In the genomic region with DNA sequence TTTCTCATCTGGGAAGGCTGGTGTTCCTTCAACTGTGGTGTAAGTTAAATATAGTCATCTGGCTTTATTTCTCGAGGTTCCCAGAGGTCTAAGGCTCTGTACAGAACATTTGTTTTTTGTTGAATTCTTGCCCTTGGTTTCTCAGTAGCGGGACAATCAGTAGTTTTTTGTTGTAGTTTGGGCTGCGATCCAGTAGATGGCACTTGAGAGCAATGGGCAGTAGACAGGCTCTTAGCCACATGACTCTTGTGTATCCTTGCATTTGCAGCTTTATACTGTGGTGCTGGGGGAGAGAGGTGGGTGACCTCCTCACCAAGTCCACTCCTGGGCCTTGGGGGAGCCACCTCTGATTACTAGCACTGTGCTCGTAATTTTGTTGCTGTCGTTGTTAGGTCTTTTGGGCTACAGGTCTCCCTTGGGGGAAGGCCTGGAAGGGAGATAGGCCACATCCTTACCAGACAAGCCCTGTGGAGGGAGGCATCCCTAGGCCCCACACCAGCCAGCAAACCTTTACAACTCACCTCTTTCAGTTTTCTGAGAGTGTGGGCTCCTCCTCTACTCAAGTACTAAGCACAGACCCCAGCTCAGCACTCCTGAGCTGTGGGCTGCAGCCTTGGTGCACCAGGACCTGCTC, we compare ENCODE assay signal across 9 cellular contexts. TPM values are rescaled to one million over a fixed set of nuclear protein-coding genes. Genes with fewer than 3 reads are reported as not detected.
DNase-seq lines count a peak whose midpoint lies in the region; ATAC-seq, FAIRE-seq and TF ChIP-seq lines count a peak whose summit lies in the region.
"Had no signal": no experiment of that assay in that cellular context is flagged by ENCODE, and none has a peak within 500 bp of the region (broad histone marks: within the 10 kb centered on the region; RNA-seq: fewer than 3 reads in every experiment).

No MANE protein-coding gene starts in this region.

- H3K9me3 Mint-ChIP-seq in CD4-positive, alpha-beta memory T cell: no peaks in the 10 kb centered on the region
- H3K9me3 Mint-ChIP-seq in activated CD4-positive, alpha-beta memory T cell treated with anti-CD3 and anti-CD28 coated beads, Interleukin-2, amount 10 ng/mL, durations not matched to agents 7 days and 5 days: no peaks in the 10 kb centered on the region

- H3F3A ChIP-seq in MM.1S (ENCODE audit: insufficient read depth, low read length): no peaks in the 10 kb centered on the region

- H3K27ac Mint-ChIP-seq in CD4-positive, alpha-beta memory T cell: no peak overlapping the region
- H3K27ac Mint-ChIP-seq in activated CD4-positive, alpha-beta memory T cell treated with anti-CD3 and anti-CD28 coated beads, Interleukin-2, amount 10 ng/mL, durations not matched to agents 7 days and 5 days: no peak overlapping the region

- H3K27me3 Mint-ChIP-seq in CD4-positive, alpha-beta memory T cell: peaks cover 10 to 18% of the 10 kb centered on the region in 2 donors
- H3K27me3 Mint-ChIP-seq in activated CD4-positive, alpha-beta memory T cell treated with anti-CD3 and anti-CD28 coated beads, Interleukin-2, amount 10 ng/mL, durations not matched to agents 7 days and 5 days: peaks cover 24% of the 10 kb centered on the region

- H3K27me3 ChIP-seq in CD4-positive, alpha-beta memory T cell (ENCODE audit: insufficient read depth, low read length): no peaks in the 10 kb centered on the region
- no peaks in the 10 kb centered on the region for H3K27me3 ChIP-seq in MM.1S (replicated peaks; ENCODE audit: insufficient read depth, low read length)
- H3K27me3 ChIP-seq in foreskin keratinocyte: no peaks in the 10 kb centered on the region

- peak in 4 of 5 donors; percentile 32 to 46 (median 41) for DNase-seq in CD4-positive, alpha-beta memory T cell
- no peak for DNase-seq in GM18507 (ENCODE audit: extremely low spot score, insufficient read length, low read depth)
- DNase-seq in MM.1S: peak; percentile 52
- peak; percentile 31 for DNase-seq in activated CD4-positive, alpha-beta memory T cell treated with anti-CD3 and anti-CD28 coated beads, Interleukin-2, amount 10 ng/mL, durations not matched to agents 7 days and 5 days
- DNase-seq in foreskin keratinocyte: peak in 1 of 2 donors; percentile 11
- DNase-seq in stimulated activated CD8-positive, alpha-beta memory T cell treated with anti-CD3 and anti-CD28 coated beads, Interleukin-12 subunit alpha, Interleukin-12 subunit beta, amount 100 ng/mL, for 1 hour (ENCODE audit: low read depth): peak; percentile 10
- no peak for DNase-seq in NCI-H446 treated with DMSO at 0.1 percent for 48 hours (lab: John Stamatoyannopoulos, UW)

- no peaks in the 10 kb centered on the region for H3K36me3 Mint-ChIP-seq in CD4-positive, alpha-beta memory T cell
- H3K36me3 Mint-ChIP-seq in activated CD4-positive, alpha-beta memory T cell treated with anti-CD3 and anti-CD28 coated beads, Interleukin-2, amount 10 ng/mL, durations not matched to agents 7 days and 5 days (ENCODE audit: low read depth): no peaks in the 10 kb centered on the region

- FAIRE-seq in GM18507 (lab: Jason Lieb, UNC): peak; percentile 83

- intact Hi-C loops in CD4-positive, alpha-beta memory T cell (cut with micrococcal nuclease): no loop called here

- no peaks in the 10 kb centered on the region for H3K79me2 ChIP-seq in MM.1S (ENCODE audit: low read length)

- CTCF ChIA-PET in CD4-positive, alpha-beta memory T cell (lab: Charles Lee; ENCODE audit: partially characterized antibody): no interaction called here
- CTCF ChIA-PET in activated CD4-positive, alpha-beta memory T cell treated with anti-CD3 and anti-CD28 coated beads, Interleukin-2, amount 10 ng/mL, durations not matched to agents 7 days and 5 days (lab: Charles Lee): interaction anchor here (1.1 to 2.0 kb wide), 3 partner anchors 26 to 74 kb away, joined by 3 to 11 read pairs (median 4); no protein-coding TSS in a partner anchor

- H3K4me3 Mint-ChIP-seq in CD4-positive, alpha-beta memory T cell: no peak overlapping the region
- H3K4me3 Mint-ChIP-seq in activated CD4-positive, alpha-beta memory T cell treated with anti-CD3 and anti-CD28 coated beads, Interleukin-2, amount 10 ng/mL, durations not matched to agents 7 days and 5 days: no peak overlapping the region

- H3K36me3 ChIP-seq in CD4-positive, alpha-beta memory T cell (ENCODE audit: insufficient read depth, low read length): no peaks in the 10 kb centered on the region
- no peaks in the 10 kb centered on the region for H3K36me3 ChIP-seq in MM.1S (replicated peaks; ENCODE audit: insufficient read depth, low read length)

- H3K4me1 Mint-ChIP-seq in CD4-positive, alpha-beta memory T cell: peaks cover 0 to 1% (median 0%) of the 10 kb centered on the region in 4 donors
- H3K4me1 Mint-ChIP-seq in activated CD4-positive, alpha-beta memory T cell treated with anti-CD3 and anti-CD28 coated beads, Interleukin-2, amount 10 ng/mL, durations not matched to agents 7 days and 5 days: no peaks in the 10 kb centered on the region

- no peaks in the 10 kb centered on the region for H3K9me3 ChIP-seq in CD4-positive, alpha-beta memory T cell (ENCODE audit: control insufficient read depth in 1 of 2, low read length in 2 of 2)
- H3K9me3 ChIP-seq in MM.1S (replicated peaks; ENCODE audit: insufficient read depth, low read length): no peaks in the 10 kb centered on the region

- no peak overlapping the region for H3K4me2 ChIP-seq in MM.1S (ENCODE audit: low read depth, low read length)

- H3K4me3 ChIP-seq in CD4-positive, alpha-beta memory T cell (ENCODE audit: low read length in 2 of 2): no peak overlapping the region
- no peak overlapping the region for H3K4me3 ChIP-seq in MM.1S (ENCODE audit: low read length)

- no peak overlapping the region for H3K9ac ChIP-seq in MM.1S (ENCODE audit: low read length)

- ATAC-seq in foreskin keratinocyte: peak; percentile 70
- ATAC-seq in HG03196 (IDR thresholded peaks at IDR 0.05; ENCODE audit: unreplicated experiment): no peak

- TF ChIP-seq CTCF in MM.1S (IDR thresholded peaks at IDR 0.05; ENCODE audit: low read length) (peak; percentile 73), foreskin keratinocyte (conservative IDR thresholded peaks at IDR 0.05) (peak; percentile 61)

- no peak overlapping the region for H2AFZ ChIP-seq in MM.1S (ENCODE audit: low read length)

- no peak overlapping the region for H3K27ac ChIP-seq in CD4-positive, alpha-beta memory T cell (ENCODE audit: low read depth, low read length)
- H3K27ac ChIP-seq in MM.1S (ENCODE audit: low read length): no peak overlapping the region
- H3K27ac ChIP-seq in foreskin keratinocyte: no peak overlapping the region

- H4K20me1 ChIP-seq in MM.1S (ENCODE audit: insufficient read depth, low read length): no peaks in the 10 kb centered on the region

- POLR2A ChIA-PET in CD4-positive, alpha-beta memory T cell (lab: Charles Lee; ENCODE audit: partially characterized antibody): no interaction called here
- POLR2A ChIA-PET in activated CD4-positive, alpha-beta memory T cell treated with anti-CD3 and anti-CD28 coated beads, Interleukin-2, amount 10 ng/mL, durations not matched to agents 7 days and 5 days (lab: Charles Lee): no interaction called here

- H3K9me2 ChIP-seq in MM.1S (replicated peaks; ENCODE audit: insufficient read depth, low read length): no peaks in the 10 kb centered on the region

- H3K4me1 ChIP-seq in CD4-positive, alpha-beta memory T cell (ENCODE audit: insufficient read depth, low read length): no peaks in the 10 kb centered on the region
- H3K4me1 ChIP-seq in MM.1S (ENCODE audit: low read length) (no peaks in the 10 kb centered on the region), foreskin keratinocyte (no peaks in the 10 kb centered on the region)

RNA-seq across cellular contexts. Expression of gene ETDB, which starts 8.1 kb away (rescaled TPM):
- total RNA-seq in CD4-positive, alpha-beta memory T cell: not detected
- polyA plus RNA-seq in CD4-positive, alpha-beta memory T cell: not detected
- not detected for total RNA-seq in activated CD4-positive, alpha-beta memory T cell treated with anti-CD3 and anti-CD28 coated beads, Interleukin-2, amount 10 ng/mL, durations not matched to agents 7 days and 5 days
- total RNA-seq in foreskin keratinocyte: not detected in 2 replicates
- not detected in 2 replicates for polyA plus RNA-seq in foreskin keratinocyte
- total RNA-seq: pulmonary artery endothelial cell had no signal

RNA-seq across cellular contexts. Expression of gene SMIM10L2B, which starts 13.7 kb away (rescaled TPM):
- under 1 TPM; 0.53 to 0.58 TPM for total RNA-seq in CD4-positive, alpha-beta memory T cell
- under 1 TPM in 1 of 2 donors, not detected in 1; 0.49 TPM for polyA plus RNA-seq in CD4-positive, alpha-beta memory T cell
- under 1 TPM in 1 of 2 experiments, not detected in 1; 0.15 TPM for total RNA-seq in activated CD4-positive, alpha-beta memory T cell treated with anti-CD3 and anti-CD28 coated beads, Interleukin-2, amount 10 ng/mL, durations not matched to agents 7 days and 5 days
- total RNA-seq in foreskin keratinocyte: 1.4 and 2.0 TPM in 2 replicates
- polyA plus RNA-seq in foreskin keratinocyte: 1.4 and 1.5 TPM in 2 replicates

RNA-seq across cellular contexts. Expression of gene CT55, which starts 59.0 kb away (rescaled TPM):
- not detected for total RNA-seq in CD4-positive, alpha-beta memory T cell
- polyA plus RNA-seq in CD4-positive, alpha-beta memory T cell: not detected
- not detected for total RNA-seq in activated CD4-positive, alpha-beta memory T cell treated with anti-CD3 and anti-CD28 coated beads, Interleukin-2, amount 10 ng/mL, durations not matched to agents 7 days and 5 days
- total RNA-seq in foreskin keratinocyte: not detected in 2 replicates
- polyA plus RNA-seq in foreskin keratinocyte: not detected in 2 replicates
- total RNA-seq: pulmonary artery endothelial cell had no signal

Comparison
In these comparisons a context has a peak if more than half of its experiments do, and no peak if none do; other contexts are left out.
1. DNase-seq: peak in CD4-positive, alpha-beta memory T cell (4 of 5), MM.1S (single experiment), activated CD4-positive, alpha-beta memory T cell treated with anti-CD3 and anti-CD28 coated beads, Interleukin-2, amount 10 ng/mL, durations not matched to agents 7 days and 5 days (single experiment) and stimulated activated CD8-positive, alpha-beta memory T cell treated with anti-CD3 and anti-CD28 coated beads, Interleukin-12 subunit alpha, Interleukin-12 subunit beta, amount 100 ng/mL, for 1 hour (single experiment); none in GM18507 (single experiment) and NCI-H446 treated with DMSO at 0.1 percent for 48 hours (single experiment).